11 cellular contexts compared by ENCODE assay signal in the genomic region with DNA sequence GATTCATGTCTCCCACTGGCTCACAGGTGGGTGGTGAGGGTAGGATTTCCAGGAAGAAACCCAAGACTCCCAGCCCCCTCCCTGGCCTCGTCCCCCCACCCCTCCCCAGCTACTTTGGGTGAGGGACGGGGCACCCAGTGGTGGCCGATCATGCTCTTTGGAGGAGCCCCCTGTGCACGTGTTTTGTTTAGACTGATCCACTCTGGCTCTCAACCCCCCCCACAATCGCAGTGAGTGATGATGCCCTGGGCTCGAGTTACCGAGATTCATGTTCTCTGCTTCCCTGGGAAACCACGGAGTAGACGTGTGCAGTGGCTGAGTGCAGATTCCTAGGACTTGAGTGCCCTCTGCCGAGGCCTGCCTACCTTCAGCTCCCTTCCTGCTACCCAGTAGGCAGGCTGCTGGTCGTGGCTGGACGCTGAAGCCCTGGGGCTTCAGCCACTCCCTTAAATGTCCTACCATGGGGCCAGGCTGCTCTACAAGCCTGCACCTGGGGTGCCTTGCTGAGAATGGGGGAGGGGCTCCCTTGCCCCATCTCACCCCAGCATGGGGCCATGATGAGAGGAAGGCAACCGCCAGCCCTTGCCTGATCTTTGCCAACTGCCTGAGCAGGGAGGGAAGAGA. TPM values are rescaled to one million over a fixed set of nuclear protein-coding genes. Genes with fewer than 3 reads are reported as not detected.
DNase-seq lines count a peak whose midpoint lies in the region; ATAC-seq and TF ChIP-seq lines count a peak whose summit lies in the region.
"Had no signal": no experiment of that assay in that cellular context is flagged by ENCODE, and none has a peak within 500 bp of the region (broad histone marks: within the 10 kb centered on the region; RNA-seq: fewer than 3 reads in every experiment).

No MANE protein-coding gene starts in this region.

- no peaks in the 10 kb centered on the region for H3K36me3 ChIP-seq in upper lobe of right lung

- CTCF ChIA-PET in activated CD8-positive, alpha-beta T cell treated with anti-CD3 and anti-CD28 coated beads for 36 hours (lab: Charles Lee), result no interaction called here
- CTCF ChIA-PET in activated CD8-positive, alpha-beta T cell treated with anti-CD3 and anti-CD28 coated beads, Interleukin-2, amount 10 ng/mL, durations not matched to agents 7 days and 5 days (lab: Charles Lee), result no interaction called here

- H3K4me1 ChIP-seq in upper lobe of right lung, result no peaks in the 10 kb centered on the region

- peak; percentile 12 for DNase-seq in activated CD8-positive, alpha-beta T cell treated with anti-CD3 and anti-CD28 coated beads for 36 hours
- DNase-seq in activated CD8-positive, alpha-beta T cell treated with anti-CD3 and anti-CD28 coated beads, Interleukin-2, amount 10 ng/mL, durations not matched to agents 7 days and 5 days, result no peak
- peak; percentile 85 for DNase-seq in NCI-H82 (lab: John Stamatoyannopoulos, UW)
- DNase-seq in glomerular visceral epithelial cell (ENCODE audit: extremely low spot score), result peak; percentile 3
- no peak for DNase-seq in upper lobe of right lung
- DNase-seq in cortex of kidney (lab: John Stamatoyannopoulos, UW), result no peak
- DNase-seq in stimulated activated CD4-positive, alpha-beta T cell treated with anti-CD3 and anti-CD28 coated beads, Interleukin-4, amount 100 ng/mL, for 24 hours, result no peak
- DNase-seq: activated CD4-positive, CD25-positive, alpha-beta regulatory T cell treated with anti-CD3 and anti-CD28 coated beads, Interleukin-2, amount 50 U/mL, for 72 hours had no signal

- H3K4me3 Mint-ChIP-seq in activated CD8-positive, alpha-beta T cell treated with anti-CD3 and anti-CD28 coated beads for 36 hours, result no peak overlapping the region
- no peak overlapping the region for H3K4me3 Mint-ChIP-seq in activated CD8-positive, alpha-beta T cell treated with anti-CD3 and anti-CD28 coated beads, Interleukin-2, amount 10 ng/mL, durations not matched to agents 7 days and 5 days
- H3K4me3 Mint-ChIP-seq: B cell had no signal

- no peaks in the 10 kb centered on the region for H3K9me3 Mint-ChIP-seq in activated CD8-positive, alpha-beta T cell treated with anti-CD3 and anti-CD28 coated beads for 36 hours
- no peaks in the 10 kb centered on the region for H3K9me3 Mint-ChIP-seq in activated CD8-positive, alpha-beta T cell treated with anti-CD3 and anti-CD28 coated beads, Interleukin-2, amount 10 ng/mL, durations not matched to agents 7 days and 5 days (ENCODE audit: insufficient read depth)

- TF ChIP-seq CTCF in activated CD8-positive, alpha-beta T cell treated with anti-CD3 and anti-CD28 coated beads for 36 hours (IDR thresholded peaks at IDR 0.05), result no peak
- TF ChIP-seq CTCF in upper lobe of right lung (IDR thresholded peaks at IDR 0.05), result no peak

- no peak overlapping the region for H3K27ac ChIP-seq in upper lobe of right lung

- no peak for ATAC-seq in activated CD8-positive, alpha-beta T cell treated with anti-CD3 and anti-CD28 coated beads for 36 hours
- no peak for ATAC-seq in activated CD8-positive, alpha-beta T cell treated with anti-CD3 and anti-CD28 coated beads, Interleukin-2, amount 10 ng/mL, durations not matched to agents 7 days and 5 days
- peak; percentile 33 for ATAC-seq in upper lobe of right lung
- no peak for ATAC-seq in HG03520 (IDR thresholded peaks at IDR 0.05; ENCODE audit: unreplicated experiment)

- no peaks in the 10 kb centered on the region for H3K9me3 ChIP-seq in upper lobe of right lung

- intact Hi-C loops in activated CD8-positive, alpha-beta T cell treated with anti-CD3 and anti-CD28 coated beads for 36 hours (cut with micrococcal nuclease), result no loop called here
- intact Hi-C loops in upper lobe of right lung (cut with DNase I), result no loop called here

- peaks cover 92% of the 10 kb centered on the region for H3K27me3 ChIP-seq in upper lobe of right lung

- POLR2A ChIA-PET in activated CD8-positive, alpha-beta T cell treated with anti-CD3 and anti-CD28 coated beads for 36 hours (lab: Charles Lee), result no interaction called here
- POLR2A ChIA-PET in activated CD8-positive, alpha-beta T cell treated with anti-CD3 and anti-CD28 coated beads, Interleukin-2, amount 10 ng/mL, durations not matched to agents 7 days and 5 days (lab: Charles Lee), result interaction anchor here (0.6 kb wide), 1 partner anchor 730 kb away, joined by 4 read pairs; no protein-coding TSS in a partner anchor

- peaks cover 11% of the 10 kb centered on the region for H3K4me1 Mint-ChIP-seq in activated CD8-positive, alpha-beta T cell treated with anti-CD3 and anti-CD28 coated beads for 36 hours (ENCODE audit: low read depth)
- peaks cover 6% of the 10 kb centered on the region for H3K4me1 Mint-ChIP-seq in activated CD8-positive, alpha-beta T cell treated with anti-CD3 and anti-CD28 coated beads, Interleukin-2, amount 10 ng/mL, durations not matched to agents 7 days and 5 days (ENCODE audit: low read depth)

- no peaks in the 10 kb centered on the region for H3K36me3 Mint-ChIP-seq in activated CD8-positive, alpha-beta T cell treated with anti-CD3 and anti-CD28 coated beads for 36 hours (ENCODE audit: low read depth)
- no peaks in the 10 kb centered on the region for H3K36me3 Mint-ChIP-seq in activated CD8-positive, alpha-beta T cell treated with anti-CD3 and anti-CD28 coated beads, Interleukin-2, amount 10 ng/mL, durations not matched to agents 7 days and 5 days (ENCODE audit: low read depth)

- peaks cover 60% of the 10 kb centered on the region for H3K27me3 Mint-ChIP-seq in activated CD8-positive, alpha-beta T cell treated with anti-CD3 and anti-CD28 coated beads for 36 hours
- H3K27me3 Mint-ChIP-seq in activated CD8-positive, alpha-beta T cell treated with anti-CD3 and anti-CD28 coated beads, Interleukin-2, amount 10 ng/mL, durations not matched to agents 7 days and 5 days (ENCODE audit: low read depth), result peaks cover 66% of the 10 kb centered on the region

- no peak overlapping the region for H3K4me3 ChIP-seq in upper lobe of right lung

- no peak overlapping the region for H3K27ac Mint-ChIP-seq in activated CD8-positive, alpha-beta T cell treated with anti-CD3 and anti-CD28 coated beads for 36 hours
- no peak overlapping the region for H3K27ac Mint-ChIP-seq in activated CD8-positive, alpha-beta T cell treated with anti-CD3 and anti-CD28 coated beads, Interleukin-2, amount 10 ng/mL, durations not matched to agents 7 days and 5 days
- H3K27ac Mint-ChIP-seq: B cell had no signal

RNA-seq across cellular contexts. Expression of a gene that starts 3.9 kb away (rescaled TPM):
- total RNA-seq in activated CD8-positive, alpha-beta T cell treated with anti-CD3 and anti-CD28 coated beads for 36 hours, result not detected
- not detected for total RNA-seq in activated CD8-positive, alpha-beta T cell treated with anti-CD3 and anti-CD28 coated beads, Interleukin-2, amount 10 ng/mL, durations not matched to agents 7 days and 5 days
- not detected for total RNA-seq in upper lobe of right lung
- total RNA-seq: fibroblast of villous mesenchyme had no signal

Comparison
In these comparisons a context has a peak if more than half of its experiments do, and no peak if none do; other contexts are left out.
1. DNase-seq: peak in activated CD8-positive, alpha-beta T cell treated with anti-CD3 and anti-CD28 coated beads for 36 hours (single experiment), NCI-H82 (single experiment) and glomerular visceral epithelial cell (single experiment); none in activated CD8-positive, alpha-beta T cell treated with anti-CD3 and anti-CD28 coated beads, Interleukin-2, amount 10 ng/mL, durations not matched to agents 7 days and 5 days (single experiment), upper lobe of right lung (single experiment), cortex of kidney (single experiment) and stimulated activated CD4-positive, alpha-beta T cell treated with anti-CD3 and anti-CD28 coated beads, Interleukin-4, amount 100 ng/mL, for 24 hours (single experiment).